Comparison of ENCODE assay signal across 1 cellular context in genomic region chr20:63686492-63687321, GRCh38.
TF ChIP-seq lines count a peak whose summit lies in the region.

No MANE protein-coding gene starts in this region.

TF ChIP-seq in K562, 482 proteins besides CTCF, POLR2A, EP300 and RAD21 (continues in another document):
- no peak for TF ChIP-seq MAFG (tag; conservative IDR thresholded peaks at IDR 0.05)
- TF ChIP-seq MLLT1 (IDR thresholded peaks at IDR 0.05) = no peak
- TF ChIP-seq PHF21A (IDR thresholded peaks at IDR 0.05; ENCODE audit: borderline replicate concordance, low read depth) = no peak
- no peak for TF ChIP-seq ZNF3 (CRISPR knock-in tag; IDR thresholded peaks at IDR 0.05)
- TF ChIP-seq EHMT2 (IDR thresholded peaks at IDR 0.05) = no peak
- no peak for TF ChIP-seq ZNF57 (CRISPR knock-in tag; IDR thresholded peaks at IDR 0.05)
- TF ChIP-seq KLF1 (tag; IDR thresholded peaks at IDR 0.05) = peak; percentile 23; the same call in 1 of the 2 replicates
- TF ChIP-seq MYBL2 (IDR thresholded peaks at IDR 0.05; ENCODE audit: low read depth) = no peak
- no peak for TF ChIP-seq MYBL2 (CRISPR knock-in tag; IDR thresholded peaks at IDR 0.05; ENCODE audit: borderline replicate concordance)
- no peak for TF ChIP-seq LEF1 (IDR thresholded peaks at IDR 0.05)
- no peak for TF ChIP-seq ZNF445 (CRISPR knock-in tag; IDR thresholded peaks at IDR 0.05; ENCODE audit: low read depth)
- no peak for TF ChIP-seq HCFC1 (IDR thresholded peaks at IDR 0.05; ENCODE audit: low read depth, low read length)
- no peak for TF ChIP-seq MXI1 (IDR thresholded peaks at IDR 0.05; ENCODE audit: low read depth, low read length)
- TF ChIP-seq CEBPZ (IDR thresholded peaks at IDR 0.05; ENCODE audit: borderline replicate concordance, low read depth, low read length) = no peak
- TF ChIP-seq GABPB1 (CRISPR knock-in tag; IDR thresholded peaks at IDR 0.05) = peak; percentile 26; the same call in 1 of the 2 replicates
- no peak for TF ChIP-seq ZNF311 (CRISPR knock-in tag; IDR thresholded peaks at IDR 0.05)
- no peak for TF ChIP-seq RBM17 (IDR thresholded peaks at IDR 0.05; ENCODE audit: borderline replicate concordance, low read depth, low read length)
- TF ChIP-seq CCNT2 (IDR thresholded peaks at IDR 0.05; ENCODE audit: borderline replicate concordance, extremely low read depth, insufficient read length, low read depth, low read length) = no peak
- TF ChIP-seq DNMT1 (IDR thresholded peaks at IDR 0.05) = no peak
- no peak for TF ChIP-seq TFAM (CRISPR knock-in tag; conservative IDR thresholded peaks at IDR 0.05)
- peak; percentile 61 for TF ChIP-seq MAX (CRISPR knock-in tag; IDR thresholded peaks at IDR 0.05)
- no peak for TF ChIP-seq ZNF740 (CRISPR knock-in tag; IDR thresholded peaks at IDR 0.05)
- TF ChIP-seq ZNF740 (tag; IDR thresholded peaks at IDR 0.05) = no peak
- 0 out of 2 replicates have a peak, but pooled peaks have one; percentile 10 for TF ChIP-seq ATF3 (IDR thresholded peaks at IDR 0.05)
- TF ChIP-seq ATF3 (CRISPR knock-in tag; conservative IDR thresholded peaks at IDR 0.05) = no peak
- TF ChIP-seq IRF1 (CRISPR knock-in tag; IDR thresholded peaks at IDR 0.05; ENCODE audit: borderline replicate concordance) = no peak
- no peak for TF ChIP-seq MEF2D (tag; conservative IDR thresholded peaks at IDR 0.05; ENCODE audit: low read depth)
- TF ChIP-seq NFRKB (IDR thresholded peaks at IDR 0.05; ENCODE audit: low read depth) = no peak
- no peak for TF ChIP-seq CREB1 (IDR thresholded peaks at IDR 0.05)
- TF ChIP-seq CREB1 (CRISPR knock-in tag; IDR thresholded peaks at IDR 0.05) = 0 out of 2 replicates have a peak, but pooled peaks have one; percentile 30
- TF ChIP-seq ESRRB (CRISPR knock-in tag; IDR thresholded peaks at IDR 0.05; ENCODE audit: borderline replicate concordance) = no peak
- TF ChIP-seq DIDO1 (tag; IDR thresholded peaks at IDR 0.05; ENCODE audit: low read depth) = no peak
- no peak for TF ChIP-seq HMBOX1 (IDR thresholded peaks at IDR 0.05)
- TF ChIP-seq KAT7 (CRISPR knock-in tag; IDR thresholded peaks at IDR 0.05; ENCODE audit: borderline replicate concordance) = peak; percentile 39; the same call in 1 of the 2 replicates
- no peak for TF ChIP-seq ZNF644 (tag; IDR thresholded peaks at IDR 0.05; ENCODE audit: low read depth)
- no peak for TF ChIP-seq RNF219 (CRISPR knock-in tag; IDR thresholded peaks at IDR 0.05)
- TF ChIP-seq LARP7 (IDR thresholded peaks at IDR 0.05) = no peak
- peak; percentile 28; the same call in 1 of the 2 replicates for TF ChIP-seq PHF8 (IDR thresholded peaks at IDR 0.05; ENCODE audit: borderline replicate concordance, low read length)
- no peak for TF ChIP-seq NCOA6 (IDR thresholded peaks at IDR 0.05)
- no peak for TF ChIP-seq IRF2 (CRISPR knock-in tag; IDR thresholded peaks at IDR 0.05)
- 0 out of 2 replicates have a peak, but pooled peaks have one; percentile 11 for TF ChIP-seq ZNF324 (CRISPR knock-in tag; IDR thresholded peaks at IDR 0.05)
- peak; percentile 66 for TF ChIP-seq POLR2G (IDR thresholded peaks at IDR 0.05; ENCODE audit: low read depth, low read length)
- no peak for TF ChIP-seq COPS2 (conservative IDR thresholded peaks at IDR 0.05)
- TF ChIP-seq ZNF12 (CRISPR knock-in tag; IDR thresholded peaks at IDR 0.05) = no peak
- no peak for TF ChIP-seq POLR2B (IDR thresholded peaks at IDR 0.05; ENCODE audit: low read depth, partially characterized antibody)
- no peak for TF ChIP-seq TEAD4 (IDR thresholded peaks at IDR 0.05; ENCODE audit: low read length)
- TF ChIP-seq TEAD4 (CRISPR knock-in tag; IDR thresholded peaks at IDR 0.05; ENCODE audit: borderline replicate concordance) = no peak
- no peak for TF ChIP-seq BMI1 (IDR thresholded peaks at IDR 0.05; ENCODE audit: low read length)
- TF ChIP-seq ZNF263 (CRISPR knock-in tag; IDR thresholded peaks at IDR 0.05; ENCODE audit: borderline replicate concordance) = no peak
- no peak for TF ChIP-seq CEBPG (CRISPR knock-in tag; IDR thresholded peaks at IDR 0.05)
- no peak for TF ChIP-seq CEBPG (tag; conservative IDR thresholded peaks at IDR 0.05 in 1 of 2, IDR thresholded peaks at IDR 0.05 in 1 of 2)
- no peak for TF ChIP-seq BCL6 (CRISPR knock-in tag; IDR thresholded peaks at IDR 0.05)
- TF ChIP-seq TRIM24 (IDR thresholded peaks at IDR 0.05) = no peak
- no peak for TF ChIP-seq SNRNP70 (optimal IDR thresholded peaks at IDR 0.05; ENCODE audit: low read depth, low read length)
- no peak for TF ChIP-seq GTF2A2 (tag; IDR thresholded peaks at IDR 0.05)
- 0 out of 2 replicates have a peak, but pooled peaks have one; percentile 12 for TF ChIP-seq NR2C2 (CRISPR knock-in tag; IDR thresholded peaks at IDR 0.05)
- 0 out of 2 replicates have a peak, but pooled peaks have one; percentile 21 for TF ChIP-seq NR2C2 (tag; IDR thresholded peaks at IDR 0.05)
- 0 out of 2 replicates have a peak, but pooled peaks have one; percentile 14 for TF ChIP-seq L3MBTL2 (IDR thresholded peaks at IDR 0.05)
- no peak for TF ChIP-seq ZNF134 (CRISPR knock-in tag; conservative IDR thresholded peaks at IDR 0.05)
- peak; percentile 57 for TF ChIP-seq ZFX (CRISPR knock-in tag; IDR thresholded peaks at IDR 0.05)
- peak; percentile 89 for TF ChIP-seq ZBTB1 (CRISPR knock-in tag; IDR thresholded peaks at IDR 0.05; ENCODE audit: borderline replicate concordance, low read depth)
- TF ChIP-seq ADNP (tag; IDR thresholded peaks at IDR 0.05) = no peak
- no peak for TF ChIP-seq TAF7 (tag; IDR thresholded peaks at IDR 0.05)
- no peak for TF ChIP-seq GATAD2B (IDR thresholded peaks at IDR 0.05; ENCODE audit: borderline replicate concordance)
- no peak for TF ChIP-seq ZBTB5 (IDR thresholded peaks at IDR 0.05)
- no peak for TF ChIP-seq MBD2 (IDR thresholded peaks at IDR 0.05; ENCODE audit: borderline replicate concordance, low read depth)
